ENCODE assay signal across 20 cellular contexts in genomic region chr13:112704634-112705145, GRCh38. TPM values are rescaled to one million over a fixed set of nuclear protein-coding genes. Genes with fewer than 3 reads are reported as not detected.
DNase-seq lines count a peak whose midpoint lies in the region; ATAC-seq and TF ChIP-seq lines count a peak whose summit lies in the region.
"Had no signal": no experiment of that assay in that cellular context is flagged by ENCODE, and none has a peak within 500 bp of the region (broad histone marks: within the 10 kb centered on the region; RNA-seq: fewer than 3 reads in every experiment).

No MANE protein-coding gene starts in this region.

- H3K36me3 ChIP-seq in left lung = peaks cover 0 to 4% of the 10 kb centered on the region in 2 donors
- peaks cover 0 to 7% (median 0%) of the 10 kb centered on the region in 5 donors for H3K36me3 ChIP-seq in subcutaneous abdominal adipose tissue (ENCODE audit: control insufficient read depth in 5 of 5, insufficient read depth in 5 of 5, low read length in 5 of 5)
- no peaks in the 10 kb centered on the region for H3K36me3 ChIP-seq in ascending aorta
- H3K36me3 ChIP-seq: right lobe of liver had no signal

- intact Hi-C loops in left lung (cut with DNase I) (no loop called here), ascending aorta (cut with DNase I) (no loop called here)

- POLR2A ChIA-PET in WTC11 (lab: Charles Lee) = interaction anchor here (1.1 kb wide), 1 partner anchor 14 kb away, joined by 3 read pairs; no protein-coding TSS in a partner anchor

- H3K27me3 ChIP-seq in left lung (no peaks in the 10 kb centered on the region), subcutaneous abdominal adipose tissue (ENCODE audit: control insufficient read depth in 5 of 5, insufficient read depth in 4 of 5, low read length in 5 of 5) (no peaks in the 10 kb centered on the region), ascending aorta (no peaks in the 10 kb centered on the region)
- H3K27me3 ChIP-seq: right lobe of liver had no signal

- DNase-seq in activated effector memory CD4-positive, alpha-beta T cell treated with anti-CD3 and anti-CD28 coated beads, Interleukin-2, amount 50 U/mL, for 16 hours = peak; percentile 27
- no peak for DNase-seq in activated effector memory CD4-positive, alpha-beta T cell treated with Interleukin-2 at 50 U/mL for 16 hours
- peak; percentile 14 for DNase-seq in WTC11 (ENCODE audit: low spot score)
- no peak for DNase-seq in left lung
- DNase-seq in ascending aorta (ENCODE audit: low spot score in 2 of 2) = no peak
- DNase-seq: GDM1; GOT3; hypothalamus; NCI-H1436; NCI-H2171; NCI-H526 treated with DMSO at 0.1 percent for 48 hours; SHP77; stimulated activated naive CD8-positive, alpha-beta T cell treated with anti-CD3 and anti-CD28 coated beads, Interleukin-15, Interleukin-2, amounts not matched to agents 100 U/mL and 50 U/mL, for 24 hours had no signal

- peak overlapping the region; percentile 24; the same call in 1 of the 2 replicates for H3K4me3 Mint-ChIP-seq in WTC11
- H3K4me3 Mint-ChIP-seq: activated naive CD4-positive, alpha-beta T cell treated with anti-CD3 and anti-CD28 coated beads for 36 hours had no signal

- H3K27me3 Mint-ChIP-seq in WTC11 (ENCODE audit: low read depth) = no peaks in the 10 kb centered on the region

- H3K27ac Mint-ChIP-seq in WTC11 = peak overlapping the region; percentile 97
- H3K27ac Mint-ChIP-seq: activated naive CD4-positive, alpha-beta T cell treated with anti-CD3 and anti-CD28 coated beads for 36 hours had no signal

- H3K9me3 ChIP-seq in left lung (no peaks in the 10 kb centered on the region), subcutaneous abdominal adipose tissue (ENCODE audit: control insufficient read depth in 5 of 5, low read length in 5 of 5) (no peaks in the 10 kb centered on the region), ascending aorta (no peaks in the 10 kb centered on the region)
- H3K9me3 ChIP-seq: right lobe of liver had no signal

- ATAC-seq in WTC11 (no peak), left lung (no peak), HG03280 (IDR thresholded peaks at IDR 0.05; ENCODE audit: unreplicated experiment) (no peak), HG03354 (IDR thresholded peaks at IDR 0.05; ENCODE audit: poor library complexity, severe bottlenecking, unreplicated experiment) (no peak)
- ATAC-seq: HepG2 had no signal

- peak overlapping the region; percentile 49 to 65 for H3K27ac ChIP-seq in left lung
- H3K27ac ChIP-seq in subcutaneous abdominal adipose tissue (ENCODE audit: low read depth, low read length) = peak overlapping the region; percentile 50
- H3K27ac ChIP-seq in ascending aorta = no peak overlapping the region

- TF ChIP-seq CTCF in WTC11 (IDR thresholded peaks at IDR 0.05) (no peak), left lung (IDR thresholded peaks at IDR 0.05) (no peak), ascending aorta (IDR thresholded peaks at IDR 0.05) (no peak)

- H3K4me3 ChIP-seq in left lung = no peak overlapping the region
- peak overlapping the region in 2 of 5 donors; percentile 38 to 53 for H3K4me3 ChIP-seq in subcutaneous abdominal adipose tissue (ENCODE audit: low read depth in 1 of 5, low read length in 5 of 5)
- H3K4me3 ChIP-seq in ascending aorta = no peak overlapping the region
- H3K4me3 ChIP-seq: coronary artery, right lobe of liver had no signal

- peaks cover 0 to 60% of the 10 kb centered on the region in 2 donors for H3K4me1 ChIP-seq in left lung
- peaks cover 0 to 20% (median 3%) of the 10 kb centered on the region in 5 donors for H3K4me1 ChIP-seq in subcutaneous abdominal adipose tissue (ENCODE audit: control insufficient read depth in 5 of 5, insufficient read depth in 5 of 5, low read length in 5 of 5)
- no peaks in the 10 kb centered on the region for H3K4me1 ChIP-seq in ascending aorta
- H3K4me1 ChIP-seq: right lobe of liver had no signal

- peaks cover 91% of the 10 kb centered on the region for H3K4me1 Mint-ChIP-seq in WTC11

- peak overlapping the region in 1 of 5 donors; percentile 49 for H3K9ac ChIP-seq in subcutaneous abdominal adipose tissue (ENCODE audit: low read length in 5 of 5)

- H3K36me3 Mint-ChIP-seq in WTC11 = peaks cover 8% of the 10 kb centered on the region; the same call in 1 of the 2 replicates

- CTCF ChIA-PET in WTC11 (lab: Charles Lee) = interaction anchor here (1.5 kb wide), 1 partner anchor 11 kb away, joined by 3 read pairs; no protein-coding TSS in a partner anchor

- no peaks in the 10 kb centered on the region for H3K9me3 Mint-ChIP-seq in WTC11
- H3K9me3 Mint-ChIP-seq: activated naive CD4-positive, alpha-beta T cell treated with anti-CD3 and anti-CD28 coated beads for 36 hours had no signal

TF ChIP-seq in WTC11, 78 proteins besides CTCF, POLR2A, EP300 and RAD21 (continues in another document):
- TF ChIP-seq NR3C1 (CRISPR knock-in tag; conservative IDR thresholded peaks at IDR 0.05; ENCODE audit: low read depth) (no peak), SMAD4 (CRISPR knock-in tag; IDR thresholded peaks at IDR 0.05) (no peak), ZNF232 (CRISPR knock-in tag; IDR thresholded peaks at IDR 0.05) (no peak), ZNF281 (CRISPR knock-in tag; IDR thresholded peaks at IDR 0.05) (no peak), GRHL2 (CRISPR knock-in tag; IDR thresholded peaks at IDR 0.05; ENCODE audit: insufficient replicate concordance, severe bottlenecking) (no peak), IRF2 (CRISPR knock-in tag; IDR thresholded peaks at IDR 0.05; ENCODE audit: borderline replicate concordance, low read depth) (no peak), SOX15 (CRISPR knock-in tag; IDR thresholded peaks at IDR 0.05) (no peak), ZNF138 (CRISPR knock-in tag; conservative IDR thresholded peaks at IDR 0.05) (no peak), GTF2I (CRISPR knock-in tag; conservative IDR thresholded peaks at IDR 0.05) (no peak), CDX4 (CRISPR knock-in tag; IDR thresholded peaks at IDR 0.05; ENCODE audit: borderline replicate concordance) (no peak), ZNF396 (CRISPR knock-in tag; IDR thresholded peaks at IDR 0.05; ENCODE audit: borderline replicate concordance) (no peak), ZNF671 (CRISPR knock-in tag; IDR thresholded peaks at IDR 0.05) (no peak), MLX (CRISPR knock-in tag; IDR thresholded peaks at IDR 0.05) (no peak), ZNF512 (CRISPR knock-in tag; IDR thresholded peaks at IDR 0.05; ENCODE audit: borderline replicate concordance) (no peak), ATF3 (CRISPR knock-in tag; conservative IDR thresholded peaks at IDR 0.05) (no peak), ZNF219 (CRISPR knock-in tag; IDR thresholded peaks at IDR 0.05; ENCODE audit: borderline replicate concordance) (no peak)

RNA-seq across cellular contexts. Expression of gene ATP11A, which starts 14.9 kb away (rescaled TPM):
- total RNA-seq in WTC11 (2021) = 100 to 133 TPM (median 126 TPM) in 3 replicates
- total RNA-seq in left lung = 100 to 1,000 TPM; 271 to 457 TPM
- total RNA-seq in ascending aorta = 50.1 TPM

Comparison
In these comparisons a context has a peak if more than half of its experiments do, and no peak if none do; other contexts are left out.
1. DNase-seq: peak in activated effector memory CD4-positive, alpha-beta T cell treated with anti-CD3 and anti-CD28 coated beads, Interleukin-2, amount 50 U/mL, for 16 hours (single experiment) and WTC11 (single experiment); none in activated effector memory CD4-positive, alpha-beta T cell treated with Interleukin-2 at 50 U/mL for 16 hours (single experiment), left lung (0 of 2) and ascending aorta (0 of 2).
2. H3K27ac ChIP-seq: peak in left lung (2 of 2) and subcutaneous abdominal adipose tissue (single experiment); none in ascending aorta (0 of 2).